ENCODE assay signal across 8 cellular contexts in the genomic region with DNA sequence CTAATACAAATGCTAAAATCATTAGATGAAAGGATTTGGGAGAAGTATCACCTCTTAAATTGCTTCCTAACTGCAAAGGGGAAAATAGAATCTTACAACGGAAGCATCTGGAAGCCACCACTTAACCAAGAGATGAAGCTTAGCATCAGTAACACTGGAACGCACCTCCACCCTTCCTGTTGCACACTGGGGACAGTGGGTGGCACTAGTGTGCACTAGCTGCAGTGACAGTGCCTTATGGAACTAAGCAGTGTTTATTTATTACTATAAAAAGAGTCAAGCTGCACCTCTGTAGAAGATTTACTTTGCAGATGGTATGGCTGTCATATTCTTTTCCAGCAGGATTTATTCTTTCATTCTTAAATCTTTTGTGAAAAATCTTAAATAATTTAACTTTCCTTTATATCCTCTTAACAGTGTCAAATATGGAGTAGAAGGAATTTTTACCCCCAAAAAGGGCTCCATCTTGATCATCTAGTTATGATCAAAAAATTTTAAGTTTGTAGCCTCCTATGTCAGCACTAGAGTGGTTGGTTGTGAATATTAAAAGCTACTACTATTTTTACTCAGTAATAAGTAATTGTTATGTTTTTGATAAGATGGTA.
A peak's percentile ranks its signal among the peaks of the same experiment; 100 is the strongest.
DNase-seq lines count a peak whose midpoint lies in the region; ATAC-seq and TF ChIP-seq lines count a peak whose summit lies in the region.

No MANE protein-coding gene starts in this region.

- ATAC-seq in GM21367 (IDR thresholded peaks at IDR 0.05; ENCODE audit: unreplicated experiment) (peak; percentile 68), left lung (peak; percentile 70)

- intact Hi-C loops in left lung (cut with DNase I) = no loop called here

- H3K4me3 ChIP-seq in astrocyte of the cerebellum (ENCODE audit: low read depth, low read length) (no peak overlapping the region), left lung (no peak overlapping the region)

- peak; percentile 44 for TF ChIP-seq CTCF in astrocyte of the cerebellum (IDR thresholded peaks at IDR 0.05; ENCODE audit: low read depth, low read length, missing control alignments)
- TF ChIP-seq CTCF in left lung (IDR thresholded peaks at IDR 0.05) = no peak

- no peaks in the 10 kb centered on the region for H3K27me3 ChIP-seq in left lung

- H3K4me1 ChIP-seq in left lung = no peaks in the 10 kb centered on the region

- in situ Hi-C loops in astrocyte of the cerebellum (cut with HindIII; ENCODE audit: low sequenced_read_pairs) = loop anchor here (5.0 to 10.0 kb wide), 2 partner anchors 65 to 257 kb away; no protein-coding TSS in a partner anchor

- H3K27ac ChIP-seq in left lung = no peak overlapping the region

- no peaks in the 10 kb centered on the region for H3K36me3 ChIP-seq in left lung

- no peaks in the 10 kb centered on the region for H3K9me3 ChIP-seq in left lung

- DNase-seq in DMS 273 (lab: John Stamatoyannopoulos, UW; ENCODE audit: unreplicated experiment) (peak; percentile 22), DMS 273 treated with DMSO at 0.1 percent for 48 hours (lab: John Stamatoyannopoulos, UW) (no peak), NCI-H2081 (lab: John Stamatoyannopoulos, UW) (peak; percentile 20 to 47), astrocyte of the cerebellum (ENCODE audit: low read depth) (no peak), left lung (no peak), iPS-NIHi11 (ENCODE audit: low spot score) (no peak), NK-92 (lab: John Stamatoyannopoulos, UW; ENCODE audit: unreplicated experiment) (no peak)

Comparison
In these comparisons a context has a peak if more than half of its experiments do, and no peak if none do; other contexts are left out.
1. DNase-seq: peak in DMS 273 (single experiment) and NCI-H2081 (2 of 2); none in DMS 273 treated with DMSO at 0.1 percent for 48 hours (single experiment), astrocyte of the cerebellum (single experiment), left lung (0 of 2), iPS-NIHi11 (single experiment) and NK-92 (single experiment).